ENCODE assay signal across 13 cellular contexts in the genomic region with DNA sequence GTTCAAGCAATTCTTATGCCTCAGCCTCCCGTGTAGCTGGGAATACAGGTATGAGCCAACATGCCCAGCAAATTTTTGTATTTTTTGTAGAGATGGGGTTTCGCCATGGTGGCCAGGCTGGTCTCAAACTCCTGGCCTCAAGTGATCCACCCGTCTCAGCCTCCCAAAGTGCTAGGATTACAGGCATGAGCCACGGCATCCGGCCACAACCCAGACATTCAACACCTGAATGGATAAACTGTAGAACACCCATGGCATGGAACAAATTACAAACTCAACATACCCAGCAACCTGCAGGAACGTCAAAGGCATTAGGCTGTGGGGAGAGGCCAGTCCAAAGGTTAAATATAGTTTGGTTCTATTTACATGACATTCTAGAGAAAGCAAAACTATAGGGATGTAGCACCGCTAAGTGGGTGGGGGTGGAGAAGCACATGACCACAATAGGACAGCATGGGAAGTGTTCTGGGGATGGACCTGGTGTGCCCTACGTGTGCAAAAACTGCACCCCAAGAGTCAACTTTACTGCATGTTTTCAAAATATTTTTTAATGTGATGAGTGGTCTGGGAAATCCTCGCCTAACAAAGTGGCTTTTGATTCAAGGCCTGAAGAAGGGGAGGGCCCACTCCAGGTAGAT. TPM values are rescaled to one million over a fixed set of nuclear protein-coding genes. Genes with fewer than 3 reads are reported as not detected.
A peak's percentile ranks its signal among the peaks of the same experiment; 100 is the strongest.
DNase-seq lines count a peak whose midpoint lies in the region; ATAC-seq, FAIRE-seq and TF ChIP-seq lines count a peak whose summit lies in the region.
"Had no signal": no experiment of that assay in that cellular context is flagged by ENCODE, and none has a peak within 500 bp of the region (broad histone marks: within the 10 kb centered on the region; RNA-seq: fewer than 3 reads in every experiment).

No MANE protein-coding gene starts in this region.

- CTCF ChIA-PET in activated CD4-positive, alpha-beta T cell treated with anti-CD3 and anti-CD28 coated beads, Interleukin-2, amount 10 ng/mL, durations not matched to agents 7 days and 5 days (lab: Charles Lee): interaction anchor here (0.6 to 1.4 kb wide), 5 partner anchors 10 to 494 kb away, joined by 3 to 4 read pairs (median 3); no protein-coding TSS in a partner anchor
- CTCF ChIA-PET in GM12878 (lab: Yijun Ruan, JAX): interaction anchor here (1.0 to 1.5 kb wide), 2 partner anchors 13 to 125 kb away, joined by 4 to 6 read pairs; no protein-coding TSS in a partner anchor

- no peaks in the 10 kb centered on the region; the same call in 1 of the 2 replicates for H3K4me1 ChIP-seq in GM12878 (ENCODE audit: control insufficient read depth, insufficient read depth, low read length)
- peaks cover 4 to 33% (median 26%) of the 10 kb centered on the region in 4 donors for H3K4me1 ChIP-seq in tibial artery

- RAD21 ChIA-PET in GM12878 (lab: Charles Lee; ENCODE audit: unreplicated experiment): no interaction called here

- H3K9me3 Mint-ChIP-seq in activated CD4-positive, alpha-beta T cell treated with anti-CD3 and anti-CD28 coated beads, Interleukin-2, amount 10 ng/mL, durations not matched to agents 7 days and 5 days: no peaks in the 10 kb centered on the region
- H3K9me3 Mint-ChIP-seq: activated T-helper 2 cell treated with anti-CD3 and anti-CD28 coated beads, Interferon-gamma antibody, Interleukin-2, Interleukin-4, amounts not matched to agents 10 μg/mL and 5 μg/mL and 100 μg/mL, durations not matched to agents 14 hours and 24 hours and 36 hours had no signal

- TF ChIP-seq RAD21 in GM12878 (IDR thresholded peaks at IDR 0.05; ENCODE audit: insufficient read depth, low read depth, low read length): no peak

- no peak for TF ChIP-seq EP300 in GM12878 (IDR thresholded peaks at IDR 0.05; ENCODE audit: borderline replicate concordance in 1 of 2, control insufficient read depth in 1 of 2, low read depth in 2 of 2, low read length in 2 of 2)

- no peaks in the 10 kb centered on the region for H3K79me2 ChIP-seq in GM12878 (ENCODE audit: control insufficient read depth, insufficient read depth, low read length)

- H3K36me3 ChIP-seq in GM12878 (ENCODE audit: control insufficient read depth in 2 of 2, insufficient read depth in 2 of 2, low read length in 1 of 2) (peaks cover 19 to 24% of the 10 kb centered on the region in 2 experiments), tibial artery (peaks cover 3 to 43% (median 21%) of the 10 kb centered on the region in 3 donors)

- BruUV-seq in GM12878 (replicated peaks; lab: Mats Ljungman, UMichigan): no TSS peak

- POLR2A ChIA-PET in activated CD4-positive, alpha-beta T cell treated with anti-CD3 and anti-CD28 coated beads, Interleukin-2, amount 10 ng/mL, durations not matched to agents 7 days and 5 days (lab: Charles Lee): no interaction called here
- POLR2A ChIA-PET in GM12878 (lab: Charles Lee): interaction anchor here (0.5 kb wide), 1 partner anchor 436 kb away, joined by 4 read pairs; no protein-coding TSS in a partner anchor

- ATAC-seq in GM12878 (no peak), left colon (peak; percentile 51), GM18858 (IDR thresholded peaks at IDR 0.05; ENCODE audit: unreplicated experiment) (no peak)

- H3K27me3 ChIP-seq in GM12878 (replicated peaks in 1 of 2; ENCODE audit: control insufficient read depth in 2 of 2, insufficient read depth in 2 of 2, low read length in 1 of 2) (no peaks in the 10 kb centered on the region), tibial artery (no peaks in the 10 kb centered on the region)

- TF ChIP-seq POLR2A in GM12878 (IDR thresholded peaks at IDR 0.05; ENCODE audit: low read depth, low read length): no peak

- peaks cover 23% of the 10 kb centered on the region for H3K36me3 Mint-ChIP-seq in activated CD4-positive, alpha-beta T cell treated with anti-CD3 and anti-CD28 coated beads, Interleukin-2, amount 10 ng/mL, durations not matched to agents 7 days and 5 days (ENCODE audit: low read depth)

- H3K9ac ChIP-seq in GM12878 (ENCODE audit: control insufficient read depth, insufficient read depth, low read length): no peak overlapping the region

- no peak for FAIRE-seq in GM12878 (lab: Jason Lieb, UNC)
- FAIRE-seq: TTC549 had no signal

- peak overlapping the region; percentile 62 for H3K27ac Mint-ChIP-seq in activated CD4-positive, alpha-beta T cell treated with anti-CD3 and anti-CD28 coated beads, Interleukin-2, amount 10 ng/mL, durations not matched to agents 7 days and 5 days
- H3K27ac Mint-ChIP-seq: activated T-helper 2 cell treated with anti-CD3 and anti-CD28 coated beads, Interferon-gamma antibody, Interleukin-2, Interleukin-4, amounts not matched to agents 10 μg/mL and 5 μg/mL and 100 μg/mL, durations not matched to agents 14 hours and 24 hours and 36 hours had no signal

- H3K4me2 ChIP-seq in GM12878 (ENCODE audit: control insufficient read depth, insufficient read depth): no peak overlapping the region

- H3K27me3 Mint-ChIP-seq in activated CD4-positive, alpha-beta T cell treated with anti-CD3 and anti-CD28 coated beads, Interleukin-2, amount 10 ng/mL, durations not matched to agents 7 days and 5 days: no peaks in the 10 kb centered on the region

- H3K4me1 Mint-ChIP-seq in activated CD4-positive, alpha-beta T cell treated with anti-CD3 and anti-CD28 coated beads, Interleukin-2, amount 10 ng/mL, durations not matched to agents 7 days and 5 days: peaks cover 7% of the 10 kb centered on the region

- in situ Hi-C loops in GM12878 (cut with MboI): no loop called here

- H3K9me3 ChIP-seq in GM12878 (replicated peaks; ENCODE audit: control insufficient read depth, insufficient read depth, low read length): no peaks in the 10 kb centered on the region
- no peaks in the 10 kb centered on the region for H3K9me3 ChIP-seq in tibial artery
- H3K9me3 ChIP-seq: prostate gland had no signal

- H3K4me3 ChIP-seq in GM12878 (no peak overlapping the region), tibial artery (no peak overlapping the region)
- H3K4me3 ChIP-seq: prostate gland had no signal

- intact Hi-C loops in GM12878 (cut with micrococcal nuclease; ENCODE audit: unreplicated experiment): loop anchor here (2.0 kb wide), 1 partner anchor 125 kb away; no protein-coding TSS in a partner anchor
- intact Hi-C loops in left colon (cut with DNase I, micrococcal nuclease): no loop called here
- intact Hi-C loops in tibial artery (cut with DNase I; ENCODE audit: low total_unique reads): loop anchor here (5.0 kb wide), 1 partner anchor 125 kb away; no protein-coding TSS in a partner anchor

- no peak overlapping the region for H3K4me3 Mint-ChIP-seq in activated CD4-positive, alpha-beta T cell treated with anti-CD3 and anti-CD28 coated beads, Interleukin-2, amount 10 ng/mL, durations not matched to agents 7 days and 5 days

- no peak overlapping the region for H3K27ac ChIP-seq in GM12878 (ENCODE audit: control insufficient read depth, insufficient read depth)
- peak overlapping the region; percentile 64 to 82 for H3K27ac ChIP-seq in tibial artery

- H2AFZ ChIP-seq in GM12878 (ENCODE audit: control insufficient read depth, low read depth, low read length): no peak overlapping the region

- no peak for DNase-seq in activated CD4-positive, alpha-beta T cell treated with anti-CD3 and anti-CD28 coated beads, Interleukin-2, amount 10 ng/mL, durations not matched to agents 7 days and 5 days
- DNase-seq in activated CD4-positive, alpha-beta T cell treated with anti-CD3 and anti-CD28 coated beads, Interleukin-2, amount 50 U/mL, for 1 hour: no peak
- DNase-seq in GM12878 (ENCODE audit: low read depth, low spot score): no peak
- DNase-seq in left colon: peak in 1 of 2 donors; percentile 43
- DNase-seq in tibial artery: no peak
- DNase-seq in NOMO-1 treated with dmso at 0.1 percent for 144 hours (lab: John Stamatoyannopoulos, UW; ENCODE audit: unreplicated experiment): no peak
- DNase-seq in iPS-NIHi7 (ENCODE audit: extremely low spot score): no peak
- DNase-seq: NCI-H1417 treated with DMSO at 0.1 percent for 48 hours; NK-92 treated with Interleukin-12 subunit alpha and Interleukin-12 subunit beta, amount 100 ng/mL, for 24 hours had no signal

- H4K20me1 ChIP-seq in GM12878 (ENCODE audit: control insufficient read depth, insufficient read depth): no peaks in the 10 kb centered on the region

- 71% methylated on average over 9 of the region's 9 CpGs for WGBS in GM12878 (ENCODE audit: insufficient coverage, insufficient replicate concordance, low lambda C conversion rate, missing lambda C conversion rate)

- TF ChIP-seq CTCF in GM12878 (IDR thresholded peaks at IDR 0.05 in 2 of 3, conservative IDR thresholded peaks at IDR 0.05 in 1 of 3; ENCODE audit: control insufficient read depth in 2 of 3, extremely low read depth in 1 of 3, insufficient read depth in 1 of 3, low read depth in 3 of 3, low read length in 3 of 3) (no peak), tibial artery (IDR thresholded peaks at IDR 0.05) (no peak)

- SMC1A ChIA-PET in GM12878 (lab: Charles Lee; ENCODE audit: uncharacterized antibody, unreplicated experiment): interaction anchor here (0.8 to 1.6 kb wide), 3 partner anchors 9 to 52 kb away, joined by 3 to 4 read pairs (median 3); no protein-coding TSS in a partner anchor

RNA-seq across cellular contexts. Expression of gene PGAM2, which starts 6.5 kb away (rescaled TPM):
- under 1 TPM in 1 of 2 experiments, not detected in 1; 0.32 TPM for total RNA-seq in activated CD4-positive, alpha-beta T cell treated with anti-CD3 and anti-CD28 coated beads, Interleukin-2, amount 10 ng/mL, durations not matched to agents 7 days and 5 days
- total RNA-seq in GM12878 (2013; cell fraction: nucleolus; rRNA removed): 2.5 and 3.7 TPM in 2 replicates
- total RNA-seq in GM12878 (2014; rRNA removed) (not detected in 2 replicates), GM12878 (2014; rRNA removed; fragmentation: Illumina TruSeq; extraction: Trizol) (not detected in 2 replicates), GM12878 (2021) (0.24 TPM in 1 of 2 replicates, not detected in the other), left colon (under 1 TPM; 0.58 to 0.64 TPM)
- polyA plus RNA-seq in GM12878 (2011; ENCODE audit: low read depth): not detected
- polyA plus RNA-seq in GM12878 (2011; rRNA removed) (not detected in 2 replicates), GM12878 (2014; fragmentation: Illumina TruSeq; extraction: Trizol) (not detected in 2 replicates), GM12878 (2014; fragmentation: Nextera tagmentation; extraction: Ambion mirVana) (not detected), GM12878 (2014; rRNA removed) (0.13 TPM in 1 of 2 replicates, not detected in the other), GM12878 (2016; fragmentation: Nextera tagmentation; extraction: Ambion mirVana) (not detected)
- polyA plus RNA-seq in GM12878 (2011; cell fraction: cytosol; rRNA removed): not detected in 2 replicates
- 0.87 and 1.2 TPM in 2 replicates for polyA plus RNA-seq in GM12878 (2011; cell fraction: nucleus; rRNA removed)
- 0.18 TPM in 1 of 2 replicates, not detected in the other for polyA plus RNA-seq in GM12878 (2012)
- not detected in 2 replicates for polyA minus RNA-seq in GM12878 (2011; rRNA and poly(A)+ RNA removed)
- not detected in 2 replicates for polyA minus RNA-seq in GM12878 (2011; cell fraction: cytosol; rRNA and poly(A)+ RNA removed)
- polyA minus RNA-seq in GM12878 (2011; cell fraction: nucleus; rRNA and poly(A)+ RNA removed): 0.57 and 0.97 TPM in 2 replicates

RNA-seq across cellular contexts. Expression of gene POLM, which starts 10.5 kb away (rescaled TPM):
- total RNA-seq in activated CD4-positive, alpha-beta T cell treated with anti-CD3 and anti-CD28 coated beads, Interleukin-2, amount 10 ng/mL, durations not matched to agents 7 days and 5 days: 10 to 100 TPM; 31.8 to 38.2 TPM
- total RNA-seq in GM12878 (2013; cell fraction: nucleolus; rRNA removed): 108 and 133 TPM in 2 replicates
- 23.3 and 24.8 TPM in 2 replicates for total RNA-seq in GM12878 (2014; rRNA removed)
- 13.5 and 14.1 TPM in 2 replicates for total RNA-seq in GM12878 (2014; rRNA removed; fragmentation: Illumina TruSeq; extraction: Trizol)
- total RNA-seq in GM12878 (2021): 33.8 and 37.8 TPM in 2 replicates
- polyA plus RNA-seq in GM12878 (2011; ENCODE audit: low read depth): 9.0 TPM
- polyA plus RNA-seq in GM12878 (2011; rRNA removed): 11.0 and 15.9 TPM in 2 replicates
- polyA plus RNA-seq in GM12878 (2011; cell fraction: cytosol; rRNA removed): 17.6 and 26.6 TPM in 2 replicates
- polyA plus RNA-seq in GM12878 (2011; cell fraction: nucleus; rRNA removed): 86.2 and 99.8 TPM in 2 replicates
- 16.6 and 18.6 TPM in 2 replicates for polyA plus RNA-seq in GM12878 (2012)
- polyA plus RNA-seq in GM12878 (2014; fragmentation: Illumina TruSeq; extraction: Trizol): 8.0 and 16.1 TPM in 2 replicates
- 1 to 10 TPM; 3.1 to 4.6 TPM for polyA plus RNA-seq in GM12878 (2014; fragmentation: Nextera tagmentation; extraction: Ambion mirVana)
- polyA plus RNA-seq in GM12878 (2014; rRNA removed): 39.4 and 41.5 TPM in 2 replicates
- polyA plus RNA-seq in GM12878 (2016; fragmentation: Nextera tagmentation; extraction: Ambion mirVana): 10 to 100 TPM; 22.0 to 23.2 TPM
- polyA minus RNA-seq in GM12878 (2011; rRNA and poly(A)+ RNA removed): 19.2 and 33.0 TPM in 2 replicates
- 12.7 and 16.4 TPM in 2 replicates for polyA minus RNA-seq in GM12878 (2011; cell fraction: cytosol; rRNA and poly(A)+ RNA removed)
- 41.2 and 67.5 TPM in 2 replicates for polyA minus RNA-seq in GM12878 (2011; cell fraction: nucleus; rRNA and poly(A)+ RNA removed)
- total RNA-seq in left colon: 10 to 100 TPM; 20.7 to 22.8 TPM

RNA-seq across cellular contexts. Expression of gene DBNL, which starts 27.3 kb away (rescaled TPM):
- 100 to 1,000 TPM; 152 to 168 TPM for total RNA-seq in activated CD4-positive, alpha-beta T cell treated with anti-CD3 and anti-CD28 coated beads, Interleukin-2, amount 10 ng/mL, durations not matched to agents 7 days and 5 days
- 252 and 284 TPM in 2 replicates for total RNA-seq in GM12878 (2013; cell fraction: nucleolus; rRNA removed)
- 113 and 117 TPM in 2 replicates for total RNA-seq in GM12878 (2014; rRNA removed)
- total RNA-seq in GM12878 (2014; rRNA removed; fragmentation: Illumina TruSeq; extraction: Trizol): 62.0 and 65.6 TPM in 2 replicates
- 108 and 110 TPM in 2 replicates for total RNA-seq in GM12878 (2021)
- 79.6 TPM for polyA plus RNA-seq in GM12878 (2011; ENCODE audit: low read depth)
- polyA plus RNA-seq in GM12878 (2011; rRNA removed): 32.2 and 58.3 TPM in 2 replicates
- 82.9 and 87.8 TPM in 2 replicates for polyA plus RNA-seq in GM12878 (2011; cell fraction: cytosol; rRNA removed)
- 136 and 153 TPM in 2 replicates for polyA plus RNA-seq in GM12878 (2011; cell fraction: nucleus; rRNA removed)
- 72.6 and 74.6 TPM in 2 replicates for polyA plus RNA-seq in GM12878 (2012)
- polyA plus RNA-seq in GM12878 (2014; fragmentation: Illumina TruSeq; extraction: Trizol): 30.2 and 78.1 TPM in 2 replicates
- 10 to 100 TPM in 1 of 2 experiments, 1 to 10 TPM in 1; 4.1 to 18.5 TPM for polyA plus RNA-seq in GM12878 (2014; fragmentation: Nextera tagmentation; extraction: Ambion mirVana)
- 90.4 and 108 TPM in 2 replicates for polyA plus RNA-seq in GM12878 (2014; rRNA removed)
- 100 to 1,000 TPM; 161 to 179 TPM for polyA plus RNA-seq in GM12878 (2016; fragmentation: Nextera tagmentation; extraction: Ambion mirVana)
- 61.2 and 89.4 TPM in 2 replicates for polyA minus RNA-seq in GM12878 (2011; rRNA and poly(A)+ RNA removed)
- 23.8 and 26.2 TPM in 2 replicates for polyA minus RNA-seq in GM12878 (2011; cell fraction: cytosol; rRNA and poly(A)+ RNA removed)
- 35.8 and 70.2 TPM in 2 replicates for polyA minus RNA-seq in GM12878 (2011; cell fraction: nucleus; rRNA and poly(A)+ RNA removed)
- 10 to 100 TPM; 87.0 to 90.5 TPM for total RNA-seq in left colon

RNA-seq across cellular contexts. Expression of gene AEBP1, which starts 32.3 kb away (rescaled TPM):
- 1 to 10 TPM; 4.1 to 4.8 TPM for total RNA-seq in activated CD4-positive, alpha-beta T cell treated with anti-CD3 and anti-CD28 coated beads, Interleukin-2, amount 10 ng/mL, durations not matched to agents 7 days and 5 days
- 1.9 and 3.2 TPM in 2 replicates for total RNA-seq in GM12878 (2013; cell fraction: nucleolus; rRNA removed)
- total RNA-seq in GM12878 (2014; rRNA removed) (0.06 TPM in 1 of 2 replicates, not detected in the other), GM12878 (2014; rRNA removed; fragmentation: Illumina TruSeq; extraction: Trizol) (not detected in 2 replicates), GM12878 (2021) (0.16 and 0.23 TPM in 2 replicates), left colon (10 to 100 TPM; 20.1 to 59.6 TPM)
- 0.46 TPM for polyA plus RNA-seq in GM12878 (2011; ENCODE audit: low read depth)
- polyA plus RNA-seq in GM12878 (2011; rRNA removed) (0.09 and 0.20 TPM in 2 replicates), GM12878 (2014; fragmentation: Illumina TruSeq; extraction: Trizol) (not detected in 2 replicates), GM12878 (2014; fragmentation: Nextera tagmentation; extraction: Ambion mirVana) (not detected), GM12878 (2014; rRNA removed) (0.08 TPM in 1 of 2 replicates, not detected in the other), GM12878 (2016; fragmentation: Nextera tagmentation; extraction: Ambion mirVana) (under 1 TPM in 1 of 2 experiments, not detected in 1; 0.11 TPM)
- 0.13 and 0.22 TPM in 2 replicates for polyA plus RNA-seq in GM12878 (2011; cell fraction: cytosol; rRNA removed)
- polyA plus RNA-seq in GM12878 (2011; cell fraction: nucleus; rRNA removed): 1.8 and 3.1 TPM in 2 replicates
- polyA plus RNA-seq in GM12878 (2012): 0.31 and 0.46 TPM in 2 replicates
- 0.67 TPM in 1 of 2 replicates, not detected in the other for polyA minus RNA-seq in GM12878 (2011; rRNA and poly(A)+ RNA removed)
- polyA minus RNA-seq in GM12878 (2011; cell fraction: cytosol; rRNA and poly(A)+ RNA removed): not detected in 2 replicates
- 0.24 and 0.57 TPM in 2 replicates for polyA minus RNA-seq in GM12878 (2011; cell fraction: nucleus; rRNA and poly(A)+ RNA removed)

RNA-seq across cellular contexts. Expression of gene POLD2, which starts 51.5 kb away (rescaled TPM):
- total RNA-seq in activated CD4-positive, alpha-beta T cell treated with anti-CD3 and anti-CD28 coated beads, Interleukin-2, amount 10 ng/mL, durations not matched to agents 7 days and 5 days: 100 to 1,000 TPM; 117 to 128 TPM
- total RNA-seq in GM12878 (2013; cell fraction: nucleolus; rRNA removed): 86.8 and 93.9 TPM in 2 replicates
- total RNA-seq in GM12878 (2014; rRNA removed) (149 and 169 TPM in 2 replicates), GM12878 (2014; rRNA removed; fragmentation: Illumina TruSeq; extraction: Trizol) (97.5 and 105 TPM in 2 replicates), GM12878 (2021) (169 TPM in 2 replicates), left colon (10 to 100 TPM; 40.5 to 57.0 TPM)
- polyA plus RNA-seq in GM12878 (2011; ENCODE audit: low read depth): 99.6 TPM
- polyA plus RNA-seq in GM12878 (2011; rRNA removed) (113 and 179 TPM in 2 replicates), GM12878 (2014; fragmentation: Illumina TruSeq; extraction: Trizol) (61.8 and 118 TPM in 2 replicates), GM12878 (2014; fragmentation: Nextera tagmentation; extraction: Ambion mirVana) (10 to 100 TPM; 19.1 to 42.7 TPM), GM12878 (2014; rRNA removed) (193 and 194 TPM in 2 replicates), GM12878 (2016; fragmentation: Nextera tagmentation; extraction: Ambion mirVana) (100 to 1,000 TPM; 266 to 287 TPM)
- polyA plus RNA-seq in GM12878 (2011; cell fraction: cytosol; rRNA removed): 225 and 290 TPM in 2 replicates
- 281 and 287 TPM in 2 replicates for polyA plus RNA-seq in GM12878 (2011; cell fraction: nucleus; rRNA removed)
- 110 and 118 TPM in 2 replicates for polyA plus RNA-seq in GM12878 (2012)
- polyA minus RNA-seq in GM12878 (2011; rRNA and poly(A)+ RNA removed): 75.3 and 127 TPM in 2 replicates
- polyA minus RNA-seq in GM12878 (2011; cell fraction: cytosol; rRNA and poly(A)+ RNA removed): 41.1 and 46.9 TPM in 2 replicates
- 54.9 and 61.8 TPM in 2 replicates for polyA minus RNA-seq in GM12878 (2011; cell fraction: nucleus; rRNA and poly(A)+ RNA removed)

Comparison
In these comparisons a context has a peak if more than half of its experiments do, and no peak if none do; other contexts are left out.
1. intact Hi-C loops: an anchor here in GM12878 (2.0 kb wide) and tibial artery (5.0 kb wide); none called in left colon.